ENCODE assay signal across 20 cellular contexts in genomic region chr5:159301351-159301911, GRCh38. TPM values are rescaled to one million over a fixed set of nuclear protein-coding genes. Genes with fewer than 3 reads are reported as not detected.
"Had no signal": no experiment of that assay in that cellular context is flagged by ENCODE, and none has a peak within 500 bp of the region (broad histone marks: within the 10 kb centered on the region; RNA-seq: fewer than 3 reads in every experiment).

No MANE protein-coding gene starts in this region.

- H3K9me3 ChIP-seq: vagina had no signal

- H3K4me1 ChIP-seq: left ventricle myocardium inferior, parathyroid adenoma, tibial nerve, vagina had no signal

- H3K27ac ChIP-seq: cardiac muscle cell, left ventricle myocardium inferior, parathyroid adenoma, tibial nerve, vagina had no signal

- ATAC-seq: naive thymus-derived CD8-positive, alpha-beta T cell; T-helper 17 cell had no signal

- H3K36me3 ChIP-seq: cardiac muscle cell, left ventricle myocardium inferior, tibial nerve, vagina had no signal

- H3K27me3 ChIP-seq: cardiac muscle cell, tibial nerve, vagina had no signal

- H2AFZ ChIP-seq: parathyroid adenoma had no signal

- H3K27ac Mint-ChIP-seq: T-helper 17 cell had no signal

- H3K4me3 Mint-ChIP-seq: naive thymus-derived CD8-positive, alpha-beta T cell; T-helper 17 cell had no signal

- H3K4me1 Mint-ChIP-seq: T-helper 17 cell had no signal

- H3K27me3 Mint-ChIP-seq: T-helper 17 cell had no signal

- H3K9ac ChIP-seq: parathyroid adenoma had no signal

- H3K79me2 ChIP-seq: parathyroid adenoma had no signal

- DNase-seq: activated CD4-positive, CD25-positive, alpha-beta regulatory T cell treated with anti-CD3 and anti-CD28 coated beads, Interleukin-2, amount 50 U/mL, for 72 hours; activated naive CD4-positive, alpha-beta T cell; activated T-cell treated with anti-CD3 and anti-CD28 coated beads for 4 hours; aorta; hypothalamus; left ventricle myocardium inferior; mesenchymal stem cell; naive thymus-derived CD8-positive, alpha-beta T cell; stimulated activated CD4-positive, alpha-beta T cell treated with anti-CD3 and anti-CD28 coated beads, Interleukin-2, amount 100 ng/mL, for 48 hours; stimulated activated naive CD4-positive, alpha-beta T cell; T-helper 17 cell had no signal

- H3K4me3 ChIP-seq: cardiac muscle cell, left ventricle myocardium inferior, tibial nerve, vagina had no signal

RNA-seq across cellular contexts. Expression of gene IL12B, which starts 28.9 kb away (rescaled TPM):
- total RNA-seq: activated CD8-positive, alpha-beta memory T cell treated with anti-CD3 and anti-CD28 coated beads for 36 hours; aorta; cardiac muscle cell; fibroblast of villous mesenchyme; kidney epithelial cell; left ventricle myocardium inferior; mucosa of gallbladder; naive thymus-derived CD8-positive, alpha-beta T cell; subcutaneous adipose tissue; T-helper 17 cell; tibial nerve; vagina had no signal
- polyA plus RNA-seq: aorta; cardiac muscle cell; naive thymus-derived CD8-positive, alpha-beta T cell had no signal
